9 cellular contexts compared by ENCODE assay signal in the genomic region with DNA sequence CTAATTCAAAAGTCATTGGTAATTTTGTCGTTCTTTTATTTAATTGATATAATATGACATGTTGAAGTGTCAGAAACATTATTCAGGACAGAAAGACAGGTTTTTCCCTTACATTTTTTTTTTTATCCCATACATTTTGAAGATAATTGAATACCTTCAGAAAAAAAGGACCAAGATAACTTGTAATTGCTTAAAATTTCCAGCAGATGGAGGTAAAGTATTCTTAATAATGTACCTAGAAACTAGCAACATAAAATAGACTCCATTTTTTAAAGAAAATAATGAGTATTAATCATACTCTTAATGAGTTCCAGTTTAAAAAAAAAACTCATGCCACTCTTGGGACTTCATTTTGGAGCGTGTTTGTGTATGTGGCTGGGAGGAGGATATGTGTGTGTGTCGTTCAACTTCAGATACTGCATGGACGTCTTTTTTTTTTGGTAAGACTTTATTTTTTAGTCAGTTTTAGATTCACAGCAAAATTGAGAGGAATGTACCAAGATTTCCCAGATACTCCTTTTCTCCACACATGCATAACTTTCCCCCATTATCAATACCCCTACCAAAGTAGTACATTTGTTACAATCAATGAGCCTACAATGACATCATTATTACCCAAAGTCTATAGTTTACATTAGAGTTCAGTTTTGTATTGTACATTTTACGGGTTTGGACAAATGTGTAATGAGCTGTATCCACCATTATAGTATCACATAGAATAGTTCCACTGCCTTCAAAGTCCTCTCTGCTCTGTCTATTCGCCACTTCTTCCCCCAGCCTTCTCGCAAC.
A peak's percentile ranks its signal among the peaks of the same experiment; 100 is the strongest.
DNase-seq lines count a peak whose midpoint lies in the region; ATAC-seq, FAIRE-seq and TF ChIP-seq lines count a peak whose summit lies in the region.
"Had no signal": no experiment of that assay in that cellular context is flagged by ENCODE, and none has a peak within 500 bp of the region (broad histone marks: within the 10 kb centered on the region; RNA-seq: fewer than 3 reads in every experiment).

No MANE protein-coding gene starts in this region.

- H3K4me3 ChIP-seq in kidney (ENCODE audit: low read length in 2 of 2): no peak overlapping the region
- H3K4me3 ChIP-seq: SJSA1 had no signal

- no peak overlapping the region for H3K4me3 Mint-ChIP-seq in activated CD4-positive, alpha-beta T cell treated with anti-CD3 and anti-CD28 coated beads, Interleukin-2, amount 10 ng/mL, durations not matched to agents 24 days and 14 days

- peak; percentile 90 for FAIRE-seq in kidney (lab: Jason Lieb, UNC)

- TF ChIP-seq CTCF in VCaP (conservative IDR thresholded peaks at IDR 0.05) (peak; percentile 61), kidney (IDR thresholded peaks at IDR 0.05; ENCODE audit: borderline replicate concordance, extremely low read depth, insufficient read depth) (peak; percentile 47)

- no peaks in the 10 kb centered on the region for H3K9me3 ChIP-seq in kidney (ENCODE audit: control insufficient read depth in 1 of 2, low read length in 2 of 2)
- H3K9me3 ChIP-seq: SJSA1 had no signal

- ATAC-seq in GM19324 (IDR thresholded peaks at IDR 0.05; ENCODE audit: low FRiP score, unreplicated experiment): no peak
- ATAC-seq in HG02840 (IDR thresholded peaks at IDR 0.05; ENCODE audit: low FRiP score, unreplicated experiment): no peak

- no peaks in the 10 kb centered on the region for H3K4me1 ChIP-seq in kidney (ENCODE audit: control insufficient read depth in 1 of 2, insufficient read depth in 1 of 2, low read depth in 1 of 2, low read length in 2 of 2)
- H3K4me1 ChIP-seq: SJSA1 had no signal

- no peaks in the 10 kb centered on the region for H3K9me3 Mint-ChIP-seq in activated CD4-positive, alpha-beta T cell treated with anti-CD3 and anti-CD28 coated beads, Interleukin-2, amount 10 ng/mL, durations not matched to agents 24 days and 14 days

- H3K27ac ChIP-seq in VCaP: no peak overlapping the region
- no peak overlapping the region for H3K27ac ChIP-seq in kidney (ENCODE audit: low read depth in 2 of 2, low read length in 2 of 2)
- H3K27ac ChIP-seq: SJSA1 had no signal

- peak overlapping the region in 1 of 2 donors; percentile 15 for H3K9ac ChIP-seq in kidney (ENCODE audit: low read length in 2 of 2)

- H3K4me1 Mint-ChIP-seq in activated CD4-positive, alpha-beta T cell treated with anti-CD3 and anti-CD28 coated beads, Interleukin-2, amount 10 ng/mL, durations not matched to agents 24 days and 14 days: no peaks in the 10 kb centered on the region

- intact Hi-C loops in kidney (cut with DNase I): no loop called here
- intact Hi-C loops in activated CD4-positive, alpha-beta T cell treated with anti-CD3 and anti-CD28 coated beads, Interleukin-2, amount 10 ng/mL, durations not matched to agents 24 days and 14 days (cut with micrococcal nuclease): loop anchor here (1.0 to 10.0 kb wide), 3 partner anchors 108 to 259 kb away; no protein-coding TSS in a partner anchor

- H3K36me3 ChIP-seq in kidney (ENCODE audit: control insufficient read depth in 1 of 2, insufficient read depth in 2 of 2, low read length in 2 of 2): no peaks in the 10 kb centered on the region
- H3K36me3 ChIP-seq: SJSA1 had no signal

- DNase-seq in GM03348 (ENCODE audit: low spot score): peak; percentile 45
- DNase-seq in LHCN-M2 (ENCODE audit: low read depth): peak; percentile 25
- no peak for DNase-seq in kidney
- DNase-seq in activated CD4-positive, alpha-beta T cell treated with anti-CD3 and anti-CD28 coated beads, Interleukin-2, amount 10 ng/mL, durations not matched to agents 24 days and 14 days: no peak
- DNase-seq in activated T-cell treated with anti-CD3 and anti-CD28 coated beads, Interleukin-2, amount 50 U/mL, for 1 hour: no peak

- H3K36me3 Mint-ChIP-seq in activated CD4-positive, alpha-beta T cell treated with anti-CD3 and anti-CD28 coated beads, Interleukin-2, amount 10 ng/mL, durations not matched to agents 24 days and 14 days (ENCODE audit: low read depth): no peaks in the 10 kb centered on the region

- no peak overlapping the region for H3K27ac Mint-ChIP-seq in activated CD4-positive, alpha-beta T cell treated with anti-CD3 and anti-CD28 coated beads, Interleukin-2, amount 10 ng/mL, durations not matched to agents 24 days and 14 days

- H3K27me3 Mint-ChIP-seq in activated CD4-positive, alpha-beta T cell treated with anti-CD3 and anti-CD28 coated beads, Interleukin-2, amount 10 ng/mL, durations not matched to agents 24 days and 14 days: peaks cover 7% of the 10 kb centered on the region

Comparison
In these comparisons a context has a peak if more than half of its experiments do, and no peak if none do; other contexts are left out.
1. DNase-seq: peak in GM03348 (single experiment) and LHCN-M2 (single experiment); none in kidney (single experiment), activated CD4-positive, alpha-beta T cell treated with anti-CD3 and anti-CD28 coated beads, Interleukin-2, amount 10 ng/mL, durations not matched to agents 24 days and 14 days (single experiment) and activated T-cell treated with anti-CD3 and anti-CD28 coated beads, Interleukin-2, amount 50 U/mL, for 1 hour (single experiment).